ENCODE assay signal across 1 cellular context in the genomic region with DNA sequence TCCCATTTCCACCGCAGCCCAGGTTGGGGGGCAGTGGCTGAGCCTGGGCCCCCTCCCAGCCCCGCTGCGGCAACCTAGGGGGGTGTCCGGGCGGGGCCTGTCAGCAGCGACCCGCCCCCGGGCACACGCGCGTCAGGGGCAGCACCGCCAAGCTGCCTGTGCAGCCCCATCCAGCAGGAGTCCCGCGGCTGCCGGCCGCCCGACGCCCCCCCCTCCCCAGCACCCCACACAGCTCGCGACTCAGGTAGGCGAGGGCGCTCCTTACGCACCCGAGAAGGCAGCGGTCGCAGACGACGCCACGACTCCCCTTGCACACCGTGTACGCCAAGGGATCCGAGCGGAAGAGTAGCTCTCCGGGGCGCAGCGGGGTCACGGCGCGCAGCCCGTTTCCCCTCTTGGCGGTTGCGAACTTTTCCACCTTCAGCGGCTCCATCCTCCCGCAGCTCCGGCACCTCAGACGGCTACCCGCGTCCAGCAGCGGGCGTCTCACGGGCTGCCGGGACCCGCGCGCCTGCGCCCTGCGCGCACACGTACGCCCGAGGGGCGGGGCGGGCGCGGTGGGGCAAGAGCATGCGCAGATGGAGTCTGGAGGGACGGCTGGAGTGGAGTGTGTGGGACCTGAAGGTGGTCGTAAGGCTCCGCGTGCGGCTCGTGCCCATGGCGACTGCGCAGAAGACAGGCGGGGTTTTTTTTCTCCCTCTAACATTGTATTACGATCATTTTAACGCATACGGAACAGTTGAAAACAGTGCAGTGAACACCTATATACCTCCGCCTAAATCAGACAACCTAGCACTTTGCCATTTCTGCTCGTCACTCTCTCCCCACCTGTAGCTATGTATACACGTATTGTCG.
TF ChIP-seq lines count a peak whose summit lies in the region.

Gene SMYD3 (minus strand): TSS at position 495 of the 855 bp plus-strand sequence.

TF ChIP-seq in A549, 52 proteins besides CTCF, POLR2A, EP300 and RAD21 (continued from another document):
- TF ChIP-seq, protein P1, sequence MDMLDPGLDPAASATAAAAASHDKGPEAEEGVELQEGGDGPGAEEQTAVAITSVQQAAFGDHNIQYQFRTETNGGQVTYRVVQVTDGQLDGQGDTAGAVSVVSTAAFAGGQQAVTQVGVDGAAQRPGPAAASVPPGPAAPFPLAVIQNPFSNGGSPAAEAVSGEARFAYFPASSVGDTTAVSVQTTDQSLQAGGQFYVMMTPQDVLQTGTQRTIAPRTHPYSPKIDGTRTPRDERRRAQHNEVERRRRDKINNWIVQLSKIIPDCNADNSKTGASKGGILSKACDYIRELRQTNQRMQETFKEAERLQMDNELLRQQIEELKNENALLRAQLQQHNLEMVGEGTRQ (IDR thresholded peaks at IDR 0.05), result no peak
- TF ChIP-seq SREBF2 (IDR thresholded peaks at IDR 0.05) (no peak), HOXB13 (CRISPR knock-in tag; IDR thresholded peaks at IDR 0.05; ENCODE audit: low read depth) (no peak), KDM5A (IDR thresholded peaks at IDR 0.05) (no peak), CBX8 (IDR thresholded peaks at IDR 0.05) (no peak), EHF (CRISPR knock-in tag; IDR thresholded peaks at IDR 0.05) (no peak), FOXS1 (CRISPR knock-in tag; IDR thresholded peaks at IDR 0.05) (no peak), POLR2AphosphoS2 (conservative IDR thresholded peaks at IDR 0.05; ENCODE audit: low read length) (no peak), CHD2 (IDR thresholded peaks at IDR 0.05; ENCODE audit: low read length, partially characterized antibody) (no peak), RFX5 (IDR thresholded peaks at IDR 0.05) (no peak), HMGXB4 (CRISPR knock-in tag; IDR thresholded peaks at IDR 0.05; ENCODE audit: borderline replicate concordance) (no peak), KDM1A (IDR thresholded peaks at IDR 0.05; ENCODE audit: low read depth) (no peak), RARB (CRISPR knock-in tag; IDR thresholded peaks at IDR 0.05) (no peak), HOXA7 (CRISPR knock-in tag; IDR thresholded peaks at IDR 0.05) (no peak)
- TF ChIP-seq, protein P2, sequence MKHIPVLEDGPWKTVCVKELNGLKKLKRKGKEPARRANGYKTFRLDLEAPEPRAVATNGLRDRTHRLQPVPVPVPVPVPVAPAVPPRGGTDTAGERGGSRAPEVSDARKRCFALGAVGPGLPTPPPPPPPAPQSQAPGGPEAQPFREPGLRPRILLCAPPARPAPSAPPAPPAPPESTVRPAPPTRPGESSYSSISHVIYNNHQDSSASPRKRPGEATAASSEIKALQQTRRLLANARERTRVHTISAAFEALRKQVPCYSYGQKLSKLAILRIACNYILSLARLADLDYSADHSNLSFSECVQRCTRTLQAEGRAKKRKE (CRISPR knock-in tag; IDR thresholded peaks at IDR 0.05; ENCODE audit: low read depth), result no peak
